Comparison of ENCODE assay signal across 17 cellular contexts in the genomic region with DNA sequence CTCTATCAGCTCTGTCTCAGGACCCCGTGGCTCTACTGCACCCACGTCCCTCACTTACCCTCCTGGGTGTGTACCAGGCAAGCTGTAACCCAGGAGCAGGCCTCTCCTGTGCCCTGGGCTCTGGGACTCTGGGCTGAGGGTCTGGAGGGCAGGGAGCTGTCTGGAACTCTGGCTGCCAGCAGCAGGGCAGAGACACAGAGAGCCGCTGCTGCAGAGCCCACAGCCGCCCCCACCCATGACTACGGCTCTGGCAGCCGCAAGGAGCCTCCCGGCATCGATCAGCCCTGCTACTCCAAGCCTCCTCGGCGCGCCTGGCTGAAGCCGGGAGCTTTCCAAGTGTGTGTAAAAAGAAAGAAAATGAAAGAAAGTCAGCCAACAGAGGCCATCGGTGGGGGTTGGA.
"Had no signal": no experiment of that assay in that cellular context is flagged by ENCODE, and none has a peak within 500 bp of the region (broad histone marks: within the 10 kb centered on the region; RNA-seq: fewer than 3 reads in every experiment).

No MANE protein-coding gene starts in this region.

- ATAC-seq: activated CD8-positive, alpha-beta T cell treated with anti-CD3 and anti-CD28 coated beads for 36 hours; activated T-cell treated with anti-CD3 and anti-CD28 coated beads, Interleukin-2, amount 50 U/mL, for 72 hours; sciatic nerve; T-helper 17 cell; WTC11 had no signal

- H3K4me2 ChIP-seq: hepatocyte had no signal

- H3K4me3 Mint-ChIP-seq: activated CD8-positive, alpha-beta T cell treated with anti-CD3 and anti-CD28 coated beads for 36 hours; activated naive CD8-positive, alpha-beta T cell; activated T-cell treated with anti-CD3 and anti-CD28 coated beads, Interleukin-2, amount 50 U/mL, for 72 hours; nephron progenitor cell; T-helper 17 cell; WTC11 had no signal

- H3K36me3 ChIP-seq: stomach, thoracic aorta had no signal

- H3K4me1 Mint-ChIP-seq: nephron progenitor cell, WTC11 had no signal

- H2AFZ ChIP-seq: hepatocyte had no signal

- H3K27ac Mint-ChIP-seq: activated CD8-positive, alpha-beta T cell treated with anti-CD3 and anti-CD28 coated beads for 36 hours; activated naive CD8-positive, alpha-beta T cell; activated T-cell treated with anti-CD3 and anti-CD28 coated beads, Interleukin-2, amount 50 U/mL, for 72 hours; nephron progenitor cell; T-helper 17 cell; WTC11 had no signal

- H3K27ac ChIP-seq: epithelial cell of prostate, hepatocyte, stomach, thoracic aorta had no signal

- H3K4me3 ChIP-seq: hepatocyte, stomach, thoracic aorta had no signal

- H3K4me1 ChIP-seq: stomach had no signal

- FAIRE-seq: frontal cortex, kidney had no signal

- DNase-seq: activated CD4-positive, alpha-beta T cell treated with anti-CD3 and anti-CD28 coated beads for 48 hours; activated CD8-positive, alpha-beta T cell treated with anti-CD3 and anti-CD28 coated beads for 36 hours; activated gamma-delta T cell treated with Interleukin-2 at 50 U/mL for 16 hours; activated T-cell treated with anti-CD3 and anti-CD28 coated beads, Interleukin-2, amount 50 U/mL, for 72 hours; cerebellar nuclear complex; dermis blood vessel endothelial cell; kidney; nephron progenitor cell; stomach; T-helper 17 cell had no signal

- H3K79me2 ChIP-seq: hepatocyte had no signal
